In the genomic region with DNA sequence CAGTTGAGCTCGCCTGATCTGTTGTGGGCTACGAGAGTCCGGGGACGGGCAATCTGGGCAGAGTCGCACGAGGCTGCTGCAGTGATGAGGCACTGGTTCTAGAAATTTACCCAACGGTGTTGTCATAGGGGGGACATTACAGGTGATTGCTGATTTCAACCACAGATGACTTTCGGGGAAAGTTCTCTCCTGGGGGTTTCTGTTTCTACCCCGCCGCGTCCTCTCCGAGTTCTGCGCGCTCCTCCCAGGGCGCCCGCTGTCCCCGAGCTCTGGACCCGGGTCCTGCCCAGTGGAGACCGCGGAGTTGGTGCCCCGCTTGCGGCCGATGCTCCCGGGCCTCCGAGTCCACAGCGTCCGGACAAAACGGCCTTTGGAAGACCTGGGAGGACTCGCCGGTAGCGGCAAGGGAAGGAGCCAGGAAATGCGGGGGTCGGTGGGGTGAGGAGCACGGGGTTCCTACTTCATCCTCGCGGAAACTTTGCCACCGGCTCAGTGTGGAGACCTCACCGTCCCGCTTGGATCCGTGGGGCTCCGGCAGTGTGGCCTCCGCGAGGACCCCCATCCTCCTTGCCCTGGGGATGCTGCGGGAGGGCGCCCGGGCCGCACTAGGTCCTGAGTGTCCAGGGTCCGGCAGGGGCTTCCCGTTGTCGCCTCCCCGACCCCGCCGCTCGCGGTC, we compare ENCODE assay signal across 8 cellular contexts. TPM values are rescaled to one million over a fixed set of nuclear protein-coding genes. Genes with fewer than 3 reads are reported as not detected.
A peak's percentile ranks its signal among the peaks of the same experiment; 100 is the strongest.
DNase-seq lines count a peak whose midpoint lies in the region; ATAC-seq and TF ChIP-seq lines count a peak whose summit lies in the region.

No MANE protein-coding gene starts in this region.

- ATAC-seq in RWPE2 (ENCODE audit: low read depth) (peak; percentile 21), HG03565 (IDR thresholded peaks at IDR 0.05; ENCODE audit: unreplicated experiment) (no peak)

- H2BK12ac ChIP-seq in trophoblast cell (ENCODE audit: low read length): no peak overlapping the region

- H4K20me1 ChIP-seq in neural progenitor cell (ENCODE audit: low read depth): peaks cover 8% of the 10 kb centered on the region

- H3K27ac ChIP-seq in ACC112 (ENCODE audit: low read depth, low read length) (no peak overlapping the region), RWPE2 (ENCODE audit: poor library complexity, severe bottlenecking) (no peak overlapping the region), esophagus squamous epithelium (no peak overlapping the region), neural progenitor cell (no peak overlapping the region), brain microvascular endothelial cell (no peak overlapping the region), trophoblast cell (ENCODE audit: low read depth, low read length) (no peak overlapping the region)

- peaks cover 11% of the 10 kb centered on the region for H3K9me3 Mint-ChIP-seq in neural progenitor cell

- H3K36me3 ChIP-seq in ACC112 (ENCODE audit: insufficient read depth, low read length) (no peaks in the 10 kb centered on the region), RWPE2 (ENCODE audit: low read depth) (no peaks in the 10 kb centered on the region), esophagus squamous epithelium (no peaks in the 10 kb centered on the region), neural progenitor cell (no peaks in the 10 kb centered on the region), brain microvascular endothelial cell (replicated peaks) (no peaks in the 10 kb centered on the region), trophoblast cell (ENCODE audit: control insufficient read depth in 1 of 2, insufficient read depth in 2 of 2, low read length in 2 of 2) (no peaks in the 10 kb centered on the region)

- no peaks in the 10 kb centered on the region for H3K79me1 ChIP-seq in trophoblast cell (ENCODE audit: low read length)

- H3K27me3 ChIP-seq in ACC112 (ENCODE audit: insufficient read depth, low read length): peaks cover 96% of the 10 kb centered on the region
- peaks cover 35% of the 10 kb centered on the region for H3K27me3 ChIP-seq in RWPE2 (ENCODE audit: insufficient read depth, poor library complexity, severe bottlenecking)
- peaks cover 13 to 86% (median 23%) of the 10 kb centered on the region in 4 donors for H3K27me3 ChIP-seq in esophagus squamous epithelium
- peaks cover 97% of the 10 kb centered on the region for H3K27me3 ChIP-seq in neural progenitor cell
- H3K27me3 ChIP-seq in brain microvascular endothelial cell (replicated peaks): peaks cover 57% of the 10 kb centered on the region
- peaks cover 46% of the 10 kb centered on the region for H3K27me3 ChIP-seq in trophoblast cell (ENCODE audit: insufficient read depth, low read length)

- no peak overlapping the region for H3K27ac Mint-ChIP-seq in neural progenitor cell

- H4K12ac ChIP-seq in trophoblast cell (ENCODE audit: low read depth, low read length): no peak overlapping the region

- 7 to 10% methylated on average over 8 to 11 of the region's 55 CpGs for WGBS in esophagus squamous epithelium, 2 donors
- no CpG with 5 or more reads among the region's 55 CpGs for WGBS in trophoblast cell (ENCODE audit: extremely low coverage, insufficient coverage, insufficient read length)

- peak overlapping the region; percentile 71 for H3K4me3 Mint-ChIP-seq in neural progenitor cell

- H2BK5ac ChIP-seq in trophoblast cell (ENCODE audit: low read depth, low read length, poor library complexity): no peak overlapping the region

- in situ Hi-C loops in KBM-7 (cut with MboI; ENCODE audit: low pct_unique_long_range_greater_than_20kb, low sequenced_read_pairs) (no loop called here), brain microvascular endothelial cell (cut with HindIII; ENCODE audit: low pct_ligation_motif_present, low sequenced_read_pairs) (no loop called here)

- no peak overlapping the region for H2AK5ac ChIP-seq in trophoblast cell (ENCODE audit: low read length)

- H2BK120ac ChIP-seq in trophoblast cell (ENCODE audit: insufficient read depth, low read length, poor library complexity): no peak overlapping the region

- no peak overlapping the region for H4K8ac ChIP-seq in trophoblast cell (ENCODE audit: low read depth, low read length)

- H3K4me3 ChIP-seq in ACC112 (ENCODE audit: low read depth, low read length): peak overlapping the region; percentile 55
- peak overlapping the region; percentile 14 for H3K4me3 ChIP-seq in RWPE2 (ENCODE audit: severe bottlenecking)
- peak overlapping the region in 3 of 4 donors; percentile 3 to 56 (median 24) for H3K4me3 ChIP-seq in esophagus squamous epithelium
- H3K4me3 ChIP-seq in neural progenitor cell: peak overlapping the region; percentile 28
- H3K4me3 ChIP-seq in brain microvascular endothelial cell (ENCODE audit: low read depth, low read length): no peak overlapping the region
- H3K4me3 ChIP-seq in trophoblast cell (ENCODE audit: low read depth, low read length): no peak overlapping the region

- TF ChIP-seq POLR2A in esophagus squamous epithelium (IDR thresholded peaks at IDR 0.05): no peak

- no peak overlapping the region for H3K14ac ChIP-seq in trophoblast cell (ENCODE audit: low read length)

- no peaks in the 10 kb centered on the region for H3F3A ChIP-seq in neural progenitor cell (ENCODE audit: low read depth)

- H3K4me1 ChIP-seq in ACC112 (ENCODE audit: control insufficient read depth, insufficient read depth, low read length, unreplicated experiment) (peaks cover 7% of the 10 kb centered on the region), RWPE2 (ENCODE audit: insufficient read depth, poor library complexity, severe bottlenecking) (no peaks in the 10 kb centered on the region), esophagus squamous epithelium (peaks cover 10 to 15% (median 13%) of the 10 kb centered on the region in 3 donors), neural progenitor cell (peaks cover 4% of the 10 kb centered on the region), trophoblast cell (ENCODE audit: control insufficient read depth in 1 of 2, insufficient read depth in 2 of 2, low read length in 2 of 2) (no peaks in the 10 kb centered on the region)

- TF ChIP-seq CTCF in RWPE2 (IDR thresholded peaks at IDR 0.05; ENCODE audit: poor library complexity, severe bottlenecking) (no peak), esophagus squamous epithelium (IDR thresholded peaks at IDR 0.05) (no peak), neural progenitor cell (IDR thresholded peaks at IDR 0.05) (no peak), brain microvascular endothelial cell (IDR thresholded peaks at IDR 0.05; ENCODE audit: low read depth, low read length, missing control alignments) (no peak)

- H2AFZ ChIP-seq in ACC112 (ENCODE audit: low read length, unreplicated experiment) (no peak overlapping the region), neural progenitor cell (replicated peaks) (peak overlapping the region; percentile 81), trophoblast cell (ENCODE audit: insufficient read depth, low read length, poor library complexity) (no peak overlapping the region)

- DNase-seq in RWPE2 (ENCODE audit: low spot score): no peak
- DNase-seq in esophagus squamous epithelium (lab: John Stamatoyannopoulos, UW): no peak
- DNase-seq in neural progenitor cell (ENCODE audit: low spot score): peak; percentile 40
- no peak for DNase-seq in KBM-7
- no peak for DNase-seq in brain microvascular endothelial cell
- no peak for DNase-seq in trophoblast cell

- peaks cover 16% of the 10 kb centered on the region for H3K4me1 Mint-ChIP-seq in neural progenitor cell

- H3K9ac ChIP-seq in neural progenitor cell: no peak overlapping the region
- no peak overlapping the region for H3K9ac ChIP-seq in trophoblast cell (ENCODE audit: low read length)

- no peak overlapping the region for H3K23ac ChIP-seq in trophoblast cell (ENCODE audit: low read length)

- H4K91ac ChIP-seq in trophoblast cell (ENCODE audit: low read depth, low read length): no peak overlapping the region

- H3K27me3 Mint-ChIP-seq in neural progenitor cell (ENCODE audit: insufficient read depth, low read depth): peaks cover 73% of the 10 kb centered on the region

- no peaks in the 10 kb centered on the region for H3K36me3 Mint-ChIP-seq in neural progenitor cell

- no peak overlapping the region for H3K4ac ChIP-seq in trophoblast cell (ENCODE audit: low read depth, low read length)

- no peaks in the 10 kb centered on the region for H3K79me2 ChIP-seq in ACC112 (ENCODE audit: control insufficient read depth, insufficient read depth, low read length, unreplicated experiment)
- no peaks in the 10 kb centered on the region for H3K79me2 ChIP-seq in neural progenitor cell (ENCODE audit: low read depth)
- H3K79me2 ChIP-seq in trophoblast cell (ENCODE audit: control insufficient read depth, insufficient read depth, low read length, poor library complexity): no peaks in the 10 kb centered on the region

- no peak overlapping the region for H3K18ac ChIP-seq in trophoblast cell (ENCODE audit: low read length)

- H3K4me2 ChIP-seq in neural progenitor cell (peak overlapping the region; percentile 72), trophoblast cell (ENCODE audit: low read length) (no peak overlapping the region)

- intact Hi-C loops in esophagus squamous epithelium (cut with DNase I): no loop called here

- no peaks in the 10 kb centered on the region for H3K9me3 ChIP-seq in RWPE2 (ENCODE audit: severe bottlenecking)
- no peaks in the 10 kb centered on the region for H3K9me3 ChIP-seq in esophagus squamous epithelium
- H3K9me3 ChIP-seq in neural progenitor cell (ENCODE audit: low read depth): no peaks in the 10 kb centered on the region
- H3K9me3 ChIP-seq in trophoblast cell (ENCODE audit: insufficient read depth, low read depth, low read length): peaks cover 6% of the 10 kb centered on the region

RNA-seq across cellular contexts. Expression of a gene that starts 12.3 kb away (rescaled TPM):
- total RNA-seq in esophagus squamous epithelium (10 to 100 TPM; 14.5 to 99.5 (median 62.5) TPM), neural progenitor cell (ENCODE audit: low replicate concordance) (not detected in 2 replicates)
- polyA plus RNA-seq in trophoblast cell (2013): not detected in 2 replicates

RNA-seq across cellular contexts. Expression of a gene that starts 31.3 kb away (rescaled TPM):
- total RNA-seq in esophagus squamous epithelium (1 to 10 TPM; 2.1 to 5.0 (median 3.3) TPM), neural progenitor cell (ENCODE audit: low replicate concordance) (3.9 and 7.1 TPM in 2 replicates)
- 0.89 and 0.99 TPM in 2 replicates for polyA plus RNA-seq in trophoblast cell (2013)

Comparison
In these comparisons a context has a peak if more than half of its experiments do, and no peak if none do; other contexts are left out.
1. H3K4me3 ChIP-seq: peak in ACC112 (single experiment), RWPE2 (single experiment), esophagus squamous epithelium (3 of 4) and neural progenitor cell (single experiment); none in brain microvascular endothelial cell (single experiment) and trophoblast cell (single experiment).
2. RNA of a gene that starts 12.3 kb away (total RNA-seq): 14.5 to 99.5 TPM in esophagus squamous epithelium; not detected in neural progenitor cell; every median in the first group is over 10 times any median in the second.